8 cellular contexts compared by ENCODE assay signal in genomic region chr10:86100581-86101061, GRCh38.
DNase-seq lines count a peak whose midpoint lies in the region; ATAC-seq, FAIRE-seq and TF ChIP-seq lines count a peak whose summit lies in the region.

No MANE protein-coding gene starts in this region.

- no peaks in the 10 kb centered on the region for H3K9me3 Mint-ChIP-seq in Caco-2 (ENCODE audit: unreplicated experiment)

- H3K27ac Mint-ChIP-seq in Caco-2 (ENCODE audit: unreplicated experiment), result no peak overlapping the region

- CTCF ChIA-PET in Caco-2 (lab: Charles Lee), result interaction anchor here (0.7 to 0.9 kb wide), 2 partner anchors 58 to 178 kb away, joined by 3 to 4 read pairs; no protein-coding TSS in a partner anchor

- intact Hi-C loops in Caco-2 (cut with micrococcal nuclease; ENCODE audit: unreplicated experiment) (loop anchor here (10.0 kb wide), 1 partner anchor 274 kb away; no protein-coding TSS in a partner anchor), cardiac septum (cut with DNase I) (loop anchor here (5.0 kb wide), 1 partner anchor 267 kb away; the partner anchor contains the start of gene GRID1), posterior vena cava (cut with DNase I) (no loop called here)

- BruUV-seq in Caco-2 (replicated peaks; lab: Mats Ljungman, UMichigan), result no TSS peak

- H3K27me3 Mint-ChIP-seq in Caco-2 (ENCODE audit: insufficient read depth, unreplicated experiment), result no peaks in the 10 kb centered on the region

- no peaks in the 10 kb centered on the region for H3K36me3 Mint-ChIP-seq in Caco-2 (ENCODE audit: insufficient read depth, unreplicated experiment)

- no peaks in the 10 kb centered on the region for H3K9me3 ChIP-seq in Caco-2

- no peak for FAIRE-seq in urothelium cell line (lab: Jason Lieb, UNC)

- H3K27me3 ChIP-seq in Caco-2 (replicated peaks; ENCODE audit: control insufficient read depth, insufficient read depth, low read length), result no peaks in the 10 kb centered on the region

- H3K4me3 Mint-ChIP-seq in Caco-2 (ENCODE audit: unreplicated experiment), result no peak overlapping the region

- ATAC-seq in GM18858 (IDR thresholded peaks at IDR 0.05; ENCODE audit: unreplicated experiment) (peak; percentile 82), HG03196 (IDR thresholded peaks at IDR 0.05; ENCODE audit: unreplicated experiment) (peak; percentile 70), HG02852 (IDR thresholded peaks at IDR 0.05; ENCODE audit: unreplicated experiment) (no peak)

- TF ChIP-seq CTCF in Caco-2 (IDR thresholded peaks at IDR 0.05; ENCODE audit: insufficient read depth in 1 of 2, low read depth in 1 of 2, low read length in 1 of 2, severe bottlenecking in 1 of 2, unreplicated experiment in 1 of 2), result peak; percentile 65 to 66

- H3K36me3 ChIP-seq in Caco-2 (ENCODE audit: control insufficient read depth, insufficient read depth, low read length), result no peaks in the 10 kb centered on the region

- DNase-seq in Caco-2 (peak in 1 of 2 experiments; percentile 50), OCI-M1 (lab: John Stamatoyannopoulos, UW) (peak; percentile 58), cardiac septum (ENCODE audit: low spot score) (peak; percentile 26), urothelium cell line (ENCODE audit: low spot score) (peak; percentile 35), posterior vena cava (ENCODE audit: low spot score) (no peak)

- H3K4me1 ChIP-seq in Caco-2, result no peaks in the 10 kb centered on the region

- POLR2A ChIA-PET in Caco-2 (lab: Charles Lee), result no interaction called here

- no peaks in the 10 kb centered on the region for H3K4me1 Mint-ChIP-seq in Caco-2 (ENCODE audit: low read depth, unreplicated experiment)

- no peak overlapping the region for H3K4me3 ChIP-seq in Caco-2 (ENCODE audit: low read depth, low read length)

Comparison
In these comparisons a context has a peak if more than half of its experiments do, and no peak if none do; other contexts are left out.
1. intact Hi-C loops: an anchor here in Caco-2 (10.0 kb wide) and cardiac septum (5.0 kb wide); none called in posterior vena cava.